Comparison of ENCODE assay signal across 1 cellular context in the genomic region with DNA sequence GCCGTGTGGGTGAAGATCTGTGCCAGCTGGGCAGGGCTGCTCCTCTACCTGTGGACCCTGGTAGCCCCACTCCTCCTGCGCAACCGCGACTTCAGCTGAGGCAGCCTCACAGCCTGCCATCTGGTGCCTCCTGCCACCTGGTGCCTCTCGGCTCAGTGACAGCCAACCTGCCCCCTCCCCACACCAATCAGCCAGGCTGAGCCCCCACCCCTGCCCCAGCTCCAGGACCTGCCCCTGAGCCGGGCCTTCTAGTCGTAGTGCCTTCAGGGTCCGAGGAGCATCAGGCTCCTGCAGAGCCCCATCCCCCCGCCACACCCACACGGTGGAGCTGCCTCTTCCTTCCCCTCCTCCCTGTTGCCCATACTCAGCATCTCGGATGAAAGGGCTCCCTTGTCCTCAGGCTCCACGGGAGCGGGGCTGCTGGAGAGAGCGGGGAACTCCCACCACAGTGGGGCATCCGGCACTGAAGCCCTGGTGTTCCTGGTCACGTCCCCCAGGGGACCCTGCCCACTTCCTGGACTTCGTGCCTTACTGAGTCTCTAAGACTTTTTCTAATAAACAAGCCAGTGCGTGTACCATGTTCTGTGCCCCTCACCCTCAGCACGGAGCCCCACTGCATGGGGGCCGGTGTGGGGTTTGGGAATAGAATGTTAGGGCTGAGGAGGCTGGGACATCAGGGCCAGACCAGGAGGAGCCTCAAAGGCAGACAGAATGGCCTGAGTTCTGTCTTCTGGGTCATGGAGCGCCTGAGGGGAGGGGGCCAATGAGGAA.
TF ChIP-seq lines count a peak whose summit lies in the region.

No MANE protein-coding gene starts in this region.

TF ChIP-seq in K562, 482 proteins besides CTCF, POLR2A, EP300 and RAD21:
- TF ChIP-seq CBX2 (IDR thresholded peaks at IDR 0.05; ENCODE audit: insufficient read depth, low read length, poor library complexity, severe bottlenecking) (no peak), TBL1XR1 (IDR thresholded peaks at IDR 0.05; ENCODE audit: low read length in 2 of 2) (no peak)
TF ChIP-seq in K562: peak in this region for 0.
